ENCODE assay signal across 11 cellular contexts in the genomic region with DNA sequence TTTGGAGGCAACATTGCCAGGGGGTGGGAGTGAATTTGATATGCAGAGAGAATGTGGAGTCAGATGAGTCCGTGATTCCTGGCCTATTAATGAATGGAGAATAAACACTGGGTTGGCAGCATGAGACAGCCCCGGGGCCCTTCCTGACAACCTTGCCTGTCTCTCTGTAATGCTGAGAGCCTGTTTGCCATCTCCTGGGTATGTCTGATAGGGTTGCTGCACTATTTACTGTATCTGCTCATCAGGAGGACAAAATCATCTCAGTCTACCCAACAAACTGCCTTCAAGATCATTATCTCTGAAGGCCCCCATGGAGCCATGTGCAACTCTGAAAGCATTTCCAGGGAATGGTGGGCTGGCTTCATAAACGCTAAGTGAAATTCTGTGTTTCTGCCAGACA.
DNase-seq lines count a peak whose midpoint lies in the region; ATAC-seq and TF ChIP-seq lines count a peak whose summit lies in the region.
"Had no signal": no experiment of that assay in that cellular context is flagged by ENCODE, and none has a peak within 500 bp of the region (broad histone marks: within the 10 kb centered on the region; RNA-seq: fewer than 3 reads in every experiment).

No MANE protein-coding gene starts in this region.

- peak overlapping the region; percentile 46 for H3K27ac Mint-ChIP-seq in activated naive CD8-positive, alpha-beta T cell
- H3K27ac Mint-ChIP-seq in activated naive CD8-positive, alpha-beta T cell treated with anti-CD3 and anti-CD28 coated beads for 36 hours, result no peak overlapping the region
- H3K27ac Mint-ChIP-seq in GM23338, result no peak overlapping the region

- H3K9me3 Mint-ChIP-seq in activated naive CD8-positive, alpha-beta T cell (ENCODE audit: low read depth), result no peaks in the 10 kb centered on the region
- H3K9me3 Mint-ChIP-seq in activated naive CD8-positive, alpha-beta T cell treated with anti-CD3 and anti-CD28 coated beads for 36 hours, result no peaks in the 10 kb centered on the region
- no peaks in the 10 kb centered on the region; the same call in 2 of the 3 replicates for H3K9me3 Mint-ChIP-seq in GM23338
- H3K9me3 Mint-ChIP-seq: activated naive CD4-positive, alpha-beta T cell treated with anti-CD3 and anti-CD28 coated beads for 36 hours had no signal

- no peak for TF ChIP-seq CTCF in OCI-LY3 (IDR thresholded peaks at IDR 0.05; ENCODE audit: low read depth, low read length)
- no peak for TF ChIP-seq CTCF in epithelial cell of esophagus (IDR thresholded peaks at IDR 0.05; ENCODE audit: insufficient read depth, low read depth, low read length, missing control alignments)
- TF ChIP-seq CTCF in upper lobe of right lung (IDR thresholded peaks at IDR 0.05), result no peak
- TF ChIP-seq CTCF in gastroesophageal sphincter (IDR thresholded peaks at IDR 0.05), result no peak
- TF ChIP-seq CTCF in GM23338 (conservative IDR thresholded peaks at IDR 0.05; ENCODE audit: low read depth in 2 of 2), result no peak

- no peak overlapping the region for H3K9ac ChIP-seq in OCI-LY3 (ENCODE audit: low read length)

- ATAC-seq in upper lobe of right lung, result no peak
- ATAC-seq in gastroesophageal sphincter, result no peak
- no peak for ATAC-seq in GM23338

- H3K36me3 ChIP-seq in OCI-LY3 (replicated peaks; ENCODE audit: low read depth, low read length) (peaks cover 92% of the 10 kb centered on the region), upper lobe of right lung (peaks cover 11% of the 10 kb centered on the region), gastroesophageal sphincter (no peaks in the 10 kb centered on the region), GM23338 (ENCODE audit: insufficient read depth) (no peaks in the 10 kb centered on the region)

- H3K4me1 ChIP-seq in OCI-LY3 (ENCODE audit: low read length) (peaks cover 61% of the 10 kb centered on the region), upper lobe of right lung (peaks cover 18% of the 10 kb centered on the region), gastroesophageal sphincter (no peaks in the 10 kb centered on the region), GM23338 (ENCODE audit: insufficient read depth) (no peaks in the 10 kb centered on the region)

- H3K9me3 ChIP-seq in OCI-LY3 (ENCODE audit: insufficient read depth, low read length), result no peaks in the 10 kb centered on the region
- no peaks in the 10 kb centered on the region for H3K9me3 ChIP-seq in upper lobe of right lung
- H3K9me3 ChIP-seq in gastroesophageal sphincter, result no peaks in the 10 kb centered on the region

- H2AFZ ChIP-seq in OCI-LY3 (ENCODE audit: low read depth, low read length), result no peak overlapping the region
- no peak overlapping the region for H2AFZ ChIP-seq in GM23338

- H3K4me2 ChIP-seq in OCI-LY3 (ENCODE audit: low read length) (no peak overlapping the region; the same call in 1 of the 2 replicates), GM23338 (no peak overlapping the region)

- H3K79me2 ChIP-seq in OCI-LY3 (ENCODE audit: low read length) (peaks cover 99% of the 10 kb centered on the region), GM23338 (replicated peaks; ENCODE audit: insufficient read depth) (no peaks in the 10 kb centered on the region)

- H3K4me3 Mint-ChIP-seq in activated naive CD8-positive, alpha-beta T cell, result no peak overlapping the region
- H3K4me3 Mint-ChIP-seq in activated naive CD8-positive, alpha-beta T cell treated with anti-CD3 and anti-CD28 coated beads for 36 hours, result no peak overlapping the region
- H3K4me3 Mint-ChIP-seq in GM23338, result no peak overlapping the region
- H3K4me3 Mint-ChIP-seq: activated naive CD4-positive, alpha-beta T cell treated with anti-CD3 and anti-CD28 coated beads for 36 hours had no signal

- H3K4me1 Mint-ChIP-seq in activated naive CD8-positive, alpha-beta T cell (ENCODE audit: low read depth), result peaks cover 56% of the 10 kb centered on the region
- H3K4me1 Mint-ChIP-seq in activated naive CD8-positive, alpha-beta T cell treated with anti-CD3 and anti-CD28 coated beads for 36 hours, result peaks cover 37% of the 10 kb centered on the region
- peaks cover 10% of the 10 kb centered on the region; the same call in 2 of the 3 replicates for H3K4me1 Mint-ChIP-seq in GM23338

- 70 to 74% methylated on average over 3 of the region's 3 CpGs for WGBS in gastroesophageal sphincter (ENCODE audit: low coverage in 1 of 2), 2 donors

- peaks cover 8% of the 10 kb centered on the region; the same call in 1 of the 2 replicates for H3K9me2 ChIP-seq in GM23338 (ENCODE audit: insufficient read depth)

- H3K36me3 Mint-ChIP-seq in activated naive CD8-positive, alpha-beta T cell, result peaks cover 33% of the 10 kb centered on the region
- H3K36me3 Mint-ChIP-seq in activated naive CD8-positive, alpha-beta T cell treated with anti-CD3 and anti-CD28 coated beads for 36 hours, result peaks cover 54% of the 10 kb centered on the region
- no peaks in the 10 kb centered on the region for H3K36me3 Mint-ChIP-seq in GM23338 (ENCODE audit: low read depth)

- no peak for TF ChIP-seq EP300 in gastroesophageal sphincter (IDR thresholded peaks at IDR 0.05)

- DNase-seq in activated naive CD8-positive, alpha-beta T cell treated with anti-CD3 and anti-CD28 coated beads for 36 hours, result no peak
- DNase-seq in epithelial cell of esophagus (ENCODE audit: low read depth) (peak; percentile 81), upper lobe of right lung (no peak), DMS53 treated with DMSO at 0.1 percent for 48 hours (lab: John Stamatoyannopoulos, UW; ENCODE audit: unreplicated experiment) (no peak), GM23338 (ENCODE audit: low spot score) (no peak)
- DNase-seq: activated naive CD4-positive, alpha-beta T cell treated with anti-CD3 and anti-CD28 coated beads for 36 hours; AML-193; KBM-7 had no signal

- H3K27me3 Mint-ChIP-seq in activated naive CD8-positive, alpha-beta T cell, result no peaks in the 10 kb centered on the region
- H3K27me3 Mint-ChIP-seq in activated naive CD8-positive, alpha-beta T cell treated with anti-CD3 and anti-CD28 coated beads for 36 hours, result no peaks in the 10 kb centered on the region
- H3K27me3 Mint-ChIP-seq in GM23338 (ENCODE audit: insufficient read depth, low read depth, poor library complexity), result no peaks in the 10 kb centered on the region

- H3K27ac ChIP-seq in OCI-LY3 (ENCODE audit: low read length), result peak overlapping the region; percentile 99
- peak overlapping the region; percentile 45 for H3K27ac ChIP-seq in upper lobe of right lung
- H3K27ac ChIP-seq in gastroesophageal sphincter, result no peak overlapping the region
- H3K27ac ChIP-seq in GM23338 (ENCODE audit: low read depth), result no peak overlapping the region

- H3F3A ChIP-seq in GM23338 (replicated peaks; ENCODE audit: low read depth), result no peaks in the 10 kb centered on the region

- H3K27me3 ChIP-seq in OCI-LY3 (ENCODE audit: low read depth, low read length) (no peaks in the 10 kb centered on the region), upper lobe of right lung (no peaks in the 10 kb centered on the region), gastroesophageal sphincter (no peaks in the 10 kb centered on the region), GM23338 (ENCODE audit: insufficient read depth) (no peaks in the 10 kb centered on the region)

- intact Hi-C loops in upper lobe of right lung (cut with DNase I), result no loop called here

- H3K4me3 ChIP-seq in OCI-LY3 (ENCODE audit: low read length) (no peak overlapping the region), epithelial cell of esophagus (ENCODE audit: low read length) (no peak overlapping the region), upper lobe of right lung (no peak overlapping the region), gastroesophageal sphincter (no peak overlapping the region), GM23338 (no peak overlapping the region)

- TF ChIP-seq POLR2A in gastroesophageal sphincter (IDR thresholded peaks at IDR 0.05), result no peak

- H4K20me1 ChIP-seq in OCI-LY3 (ENCODE audit: insufficient read depth, low read length), result peaks cover 96% of the 10 kb centered on the region
- no peaks in the 10 kb centered on the region for H4K20me1 ChIP-seq in GM23338 (replicated peaks; ENCODE audit: insufficient read depth)

Comparison
In these comparisons a context has a peak if more than half of its experiments do, and no peak if none do; other contexts are left out.
1. H3K27ac ChIP-seq: peak in OCI-LY3 (single experiment) and upper lobe of right lung (single experiment); none in gastroesophageal sphincter (0 of 4) and GM23338 (single experiment).